1 cellular context compared by ENCODE assay signal in the genomic region with DNA sequence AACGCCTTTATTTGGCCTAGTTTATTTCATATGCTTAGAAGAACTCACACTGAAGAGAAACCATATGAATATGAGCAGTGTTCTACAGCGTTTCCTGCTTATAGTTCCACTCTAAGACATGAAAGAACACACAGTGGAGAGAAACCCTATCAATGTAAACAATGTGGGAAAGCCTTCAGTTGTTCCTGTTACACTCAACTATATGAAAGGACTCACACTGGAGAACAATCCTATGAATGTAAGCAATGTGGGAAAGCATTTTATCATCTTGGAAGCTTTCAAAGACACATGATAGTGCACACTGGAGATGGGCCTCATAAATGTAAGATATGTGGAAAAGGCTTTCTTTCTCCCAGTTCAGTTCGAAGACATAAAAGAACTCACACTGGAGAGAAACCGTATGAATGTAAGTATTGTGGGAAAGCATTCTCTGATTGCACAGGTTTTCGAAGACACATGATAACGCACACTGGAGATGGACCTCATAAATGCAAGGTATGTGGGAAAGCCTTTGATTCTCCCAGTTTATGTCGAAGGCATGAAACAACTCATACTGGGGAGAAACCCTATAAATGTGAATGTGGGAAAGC.
A peak's percentile ranks its signal among the peaks of the same experiment; 100 is the strongest.
TF ChIP-seq lines count a peak whose summit lies in the region.

No MANE protein-coding gene starts in this region.

TF ChIP-seq in H1, 55 proteins besides CTCF, POLR2A, EP300 and RAD21:
- TF ChIP-seq ZNF274 (IDR thresholded peaks at IDR 0.05; ENCODE audit: borderline replicate concordance, extremely low read depth, low read length), result peak; percentile 72
- no peak for TF ChIP-seq TAF1 (IDR thresholded peaks at IDR 0.05; ENCODE audit: low read depth, low read length)
- TF ChIP-seq POU5F1 (IDR thresholded peaks at IDR 0.05; ENCODE audit: low read depth, low read length), result no peak
- TF ChIP-seq SP2 (IDR thresholded peaks at IDR 0.05; ENCODE audit: low read length), result no peak
- no peak for TF ChIP-seq SIRT6 (IDR thresholded peaks at IDR 0.05; ENCODE audit: low read length)
